19 cellular contexts compared by ENCODE assay signal in genomic region chr15:69897471-69898237, GRCh38.
"Had no signal": no experiment of that assay in that cellular context is flagged by ENCODE, and none has a peak within 500 bp of the region (broad histone marks: within the 10 kb centered on the region; RNA-seq: fewer than 3 reads in every experiment).

No MANE protein-coding gene starts in this region.

- H3K4me3 ChIP-seq: esophagus muscularis mucosa, lung, ovary, right lobe of liver, smooth muscle cell, stomach had no signal

- ATAC-seq: activated CD8-positive, alpha-beta memory T cell treated with anti-CD3 and anti-CD28 coated beads, Interleukin-2, amount 10 ng/mL, durations not matched to agents 7 days and 5 days; activated T-helper 17 cell treated with anti-CD3 and anti-CD28 coated beads, Interleukin-2, amount 50 U/mL, for 72 hours; left lobe of liver; natural killer cell; right lobe of liver; stimulated activated effector memory CD8-positive, alpha-beta T cell treated with anti-CD3 and anti-CD28 coated beads, Interleukin-12 subunit alpha, Interleukin-12 subunit beta, amount 100 ng/mL, for 72 hours had no signal

- H3K9me3 ChIP-seq: esophagus muscularis mucosa, ovary, right lobe of liver, stomach had no signal

- H3K4me1 ChIP-seq: right lobe of liver, stomach had no signal

- H3K27me3 ChIP-seq: ovary, right lobe of liver had no signal

- H3K36me3 ChIP-seq: esophagus muscularis mucosa, ovary, right lobe of liver, stomach had no signal

- DNase-seq: activated CD4-positive, alpha-beta memory T cell treated with anti-CD3 and anti-CD28 coated beads, Interleukin-2, amount 10 ng/mL, durations not matched to agents 7 days and 5 days; activated CD4-positive, alpha-beta T cell treated with anti-CD3 and anti-CD28 coated beads for 48 hours; activated CD8-positive, alpha-beta memory T cell treated with anti-CD3 and anti-CD28 coated beads, Interleukin-2, amount 10 ng/mL, durations not matched to agents 7 days and 5 days; activated naive CD4-positive, alpha-beta T cell; activated naive CD8-positive, alpha-beta T cell treated with anti-CD3 and anti-CD28 coated beads for 36 hours; amniotic stem cell; dermis blood vessel endothelial cell; effector memory CD4-positive, alpha-beta T cell; natural killer cell; ovary; right lobe of liver; stimulated activated CD4-positive, alpha-beta T cell treated with anti-CD3 and anti-CD28 coated beads, Interleukin-4, amount 100 ng/mL, for 24 hours; stomach had no signal

- H3K27ac ChIP-seq: esophagus muscularis mucosa, ovary, right lobe of liver, stomach had no signal
